ENCODE assay signal across 37 cellular contexts in the genomic region with DNA sequence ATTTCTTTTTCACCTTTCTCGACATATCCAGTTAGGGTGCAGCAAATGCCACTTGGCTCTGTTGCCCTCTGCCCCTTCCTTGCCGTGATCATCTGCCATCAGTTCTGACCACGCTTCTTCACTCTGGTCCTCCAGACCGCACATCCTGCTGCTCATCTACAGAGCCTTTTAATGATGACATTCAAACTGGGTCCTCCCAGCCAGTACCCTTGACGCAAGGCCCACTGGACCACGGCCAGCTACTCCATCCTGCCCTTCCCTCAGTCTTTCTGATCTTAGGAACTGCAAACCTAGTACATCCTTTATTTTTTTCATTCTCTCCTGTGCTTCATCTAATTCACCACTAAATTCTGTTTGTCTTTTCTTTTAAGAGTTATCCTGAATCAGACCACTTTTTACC.
"Had no signal": no experiment of that assay in that cellular context is flagged by ENCODE, and none has a peak within 500 bp of the region (broad histone marks: within the 10 kb centered on the region; RNA-seq: fewer than 3 reads in every experiment).

No MANE protein-coding gene starts in this region.

- H3K9me3 ChIP-seq: adrenal gland, breast epithelium, esophagus muscularis mucosa, gastrocnemius medialis, heart left ventricle had no signal

- H3K27me3 Mint-ChIP-seq: activated CD4-positive, alpha-beta memory T cell treated with anti-CD3 and anti-CD28 coated beads for 36 hours; activated CD4-positive, alpha-beta T cell treated with anti-CD3 and anti-CD28 coated beads for 36 hours; activated CD4-positive, alpha-beta T cell treated with anti-CD3 and anti-CD28 coated beads, Interleukin-2, amount 10 ng/mL, durations not matched to agents 24 days and 14 days; activated CD8-positive, alpha-beta memory T cell treated with anti-CD3 and anti-CD28 coated beads, Interleukin-2, amount 10 ng/mL, durations not matched to agents 7 days and 5 days; activated naive CD4-positive, alpha-beta T cell treated with anti-CD3 and anti-CD28 coated beads, Interleukin-2, amount 50 U/mL, for 24 hours; activated naive CD8-positive, alpha-beta T cell treated with anti-CD3 and anti-CD28 coated beads for 36 hours; effector memory CD8-positive, alpha-beta T cell; T-helper 17 cell had no signal

- H3K4me3 ChIP-seq: adrenal gland, breast epithelium, cardiac muscle cell, esophagus muscularis mucosa, gastrocnemius medialis, heart left ventricle had no signal

- H3K27ac ChIP-seq: adrenal gland, breast epithelium, cardiac muscle cell, esophagus muscularis mucosa, foreskin keratinocyte, gastrocnemius medialis, heart left ventricle had no signal

- H3K4me1 Mint-ChIP-seq: activated CD4-positive, alpha-beta T cell treated with anti-CD3 and anti-CD28 coated beads for 36 hours; activated CD4-positive, alpha-beta T cell treated with anti-CD3 and anti-CD28 coated beads, Interleukin-2, amount 10 ng/mL, durations not matched to agents 24 days and 14 days; activated CD8-positive, alpha-beta memory T cell treated with anti-CD3 and anti-CD28 coated beads, Interleukin-2, amount 10 ng/mL, durations not matched to agents 7 days and 5 days; activated naive CD4-positive, alpha-beta T cell treated with anti-CD3 and anti-CD28 coated beads, Interleukin-2, amount 50 U/mL, for 24 hours; activated naive CD8-positive, alpha-beta T cell treated with anti-CD3 and anti-CD28 coated beads for 36 hours; activated naive CD8-positive, alpha-beta T cell treated with anti-CD3 and anti-CD28 coated beads, Interleukin-2, amount 50 U/mL, for 24 hours; T-helper 17 cell had no signal

- DNase-seq: activated CD4-positive, alpha-beta memory T cell treated with anti-CD3 and anti-CD28 coated beads for 36 hours; activated CD4-positive, alpha-beta T cell treated with anti-CD3 and anti-CD28 coated beads for 36 hours; activated CD4-positive, alpha-beta T cell treated with anti-CD3 and anti-CD28 coated beads, Interleukin-2, amount 10 ng/mL, durations not matched to agents 24 days and 14 days; activated CD4-positive, CD25-positive, alpha-beta regulatory T cell; activated CD4-positive, CD25-positive, alpha-beta regulatory T cell treated with anti-CD3 and anti-CD28 coated beads, Interleukin-2, amount 50 U/mL, for 72 hours; activated CD8-positive, alpha-beta memory T cell treated with anti-CD3 and anti-CD28 coated beads, Interleukin-2, amount 10 ng/mL, durations not matched to agents 7 days and 5 days; activated CD8-positive, alpha-beta memory T cell treated with anti-CD3 and anti-CD28 coated beads, Interleukin-2, amount 50 U/mL, for 4 hours; activated CD8-positive, alpha-beta T cell treated with anti-CD3 and anti-CD28 coated beads, Interleukin-2, amount 10 ng/mL, durations not matched to agents 7 days and 5 days; activated effector memory CD4-positive, alpha-beta T cell treated with anti-CD3 and anti-CD28 coated beads, Interleukin-2, amount 50 U/mL, for 16 hours; activated naive CD4-positive, alpha-beta T cell treated with anti-CD3 and anti-CD28 coated beads for 36 hours; activated naive CD8-positive, alpha-beta T cell treated with anti-CD3 and anti-CD28 coated beads for 36 hours; activated naive CD8-positive, alpha-beta T cell treated with anti-CD3 and anti-CD28 coated beads, Interleukin-2, amount 50 U/mL, for 24 hours; activated T-cell treated with anti-CD3 and anti-CD28 coated beads, Interleukin-2, amount 50 U/mL, for 1 hour; activated T-cell treated with anti-CD3 and anti-CD28 coated beads, Interleukin-2, amount 50 U/mL, for 48 hours; adrenal gland; amygdala; aorta; central memory CD4-positive, alpha-beta T cell; cortex of kidney; dermis blood vessel endothelial cell; effector CD4-positive, alpha-beta T cell; effector memory CD8-positive, alpha-beta T cell; erythroblast; foreskin keratinocyte; gastrocnemius medialis; glutamatergic neuron; heart left ventricle; T-helper 17 cell; T1000 had no signal

- H3K9me3 Mint-ChIP-seq: activated CD4-positive, alpha-beta memory T cell treated with anti-CD3 and anti-CD28 coated beads for 36 hours; activated CD4-positive, alpha-beta T cell treated with anti-CD3 and anti-CD28 coated beads, Interleukin-2, amount 10 ng/mL, durations not matched to agents 24 days and 14 days; activated naive CD4-positive, alpha-beta T cell treated with anti-CD3 and anti-CD28 coated beads for 36 hours; activated naive CD8-positive, alpha-beta T cell treated with anti-CD3 and anti-CD28 coated beads for 36 hours; activated T-helper 1 cell treated with anti-CD3 and anti-CD28 coated beads, Interleukin-12 subunit alpha, Interleukin-12 subunit beta, Interleukin-2, Interleukin-4 antibody, amounts not matched to agents 30 ng/mL and 10 ng/mL and 1 ng/mL, durations not matched to agents 14 hours and 24 hours and 36 hours; activated T-helper 2 cell treated with anti-CD3 and anti-CD28 coated beads, Interferon-gamma antibody, Interleukin-2, Interleukin-4, amounts not matched to agents 10 μg/mL and 5 μg/mL and 100 μg/mL, durations not matched to agents 14 hours and 24 hours and 36 hours; T-helper 2 cell treated with Interferon-gamma antibody and Interleukin-4, amounts not matched to agents 5 μg/mL and 100 μg/mL, for 36 hours had no signal

- ATAC-seq: activated CD4-positive, alpha-beta T cell treated with anti-CD3 and anti-CD28 coated beads for 36 hours; activated CD8-positive, alpha-beta memory T cell treated with anti-CD3 and anti-CD28 coated beads, Interleukin-2, amount 10 ng/mL, durations not matched to agents 7 days and 5 days; activated CD8-positive, alpha-beta T cell treated with anti-CD3 and anti-CD28 coated beads, Interleukin-2, amount 10 ng/mL, durations not matched to agents 7 days and 5 days; activated naive CD8-positive, alpha-beta T cell treated with anti-CD3 and anti-CD28 coated beads, Interleukin-2, amount 50 U/mL, for 24 hours; effector memory CD8-positive, alpha-beta T cell; foreskin keratinocyte; gastrocnemius medialis; heart left ventricle; T-helper 17 cell had no signal

- H3K4me3 Mint-ChIP-seq: activated CD4-positive, alpha-beta memory T cell treated with anti-CD3 and anti-CD28 coated beads for 36 hours; activated CD4-positive, alpha-beta T cell treated with anti-CD3 and anti-CD28 coated beads for 36 hours; activated CD4-positive, alpha-beta T cell treated with anti-CD3 and anti-CD28 coated beads, Interleukin-2, amount 10 ng/mL, durations not matched to agents 24 days and 14 days; activated CD8-positive, alpha-beta memory T cell treated with anti-CD3 and anti-CD28 coated beads, Interleukin-2, amount 10 ng/mL, durations not matched to agents 7 days and 5 days; activated CD8-positive, alpha-beta T cell treated with anti-CD3 and anti-CD28 coated beads, Interleukin-2, amount 10 ng/mL, durations not matched to agents 7 days and 5 days; activated naive CD4-positive, alpha-beta T cell treated with anti-CD3 and anti-CD28 coated beads for 36 hours; activated naive CD4-positive, alpha-beta T cell treated with anti-CD3 and anti-CD28 coated beads, Interleukin-2, amount 50 U/mL, for 24 hours; activated naive CD8-positive, alpha-beta T cell treated with anti-CD3 and anti-CD28 coated beads for 36 hours; activated naive CD8-positive, alpha-beta T cell treated with anti-CD3 and anti-CD28 coated beads, Interleukin-2, amount 50 U/mL, for 24 hours; activated T-helper 1 cell treated with anti-CD3 and anti-CD28 coated beads, Interleukin-12 subunit alpha, Interleukin-12 subunit beta, Interleukin-2, Interleukin-4 antibody, amounts not matched to agents 30 ng/mL and 10 ng/mL and 1 ng/mL, durations not matched to agents 14 hours and 24 hours and 36 hours; brain; effector memory CD8-positive, alpha-beta T cell; T-helper 17 cell; T-helper 2 cell treated with Interferon-gamma antibody and Interleukin-4, amounts not matched to agents 5 μg/mL and 100 μg/mL, for 36 hours had no signal

- H3K27ac Mint-ChIP-seq: activated CD4-positive, alpha-beta memory T cell treated with anti-CD3 and anti-CD28 coated beads for 36 hours; activated CD4-positive, alpha-beta T cell treated with anti-CD3 and anti-CD28 coated beads for 36 hours; activated CD4-positive, alpha-beta T cell treated with anti-CD3 and anti-CD28 coated beads, Interleukin-2, amount 10 ng/mL, durations not matched to agents 24 days and 14 days; activated CD8-positive, alpha-beta memory T cell treated with anti-CD3 and anti-CD28 coated beads, Interleukin-2, amount 10 ng/mL, durations not matched to agents 7 days and 5 days; activated CD8-positive, alpha-beta T cell treated with anti-CD3 and anti-CD28 coated beads, Interleukin-2, amount 10 ng/mL, durations not matched to agents 7 days and 5 days; activated naive CD4-positive, alpha-beta T cell treated with anti-CD3 and anti-CD28 coated beads for 36 hours; activated naive CD4-positive, alpha-beta T cell treated with anti-CD3 and anti-CD28 coated beads, Interleukin-2, amount 50 U/mL, for 24 hours; activated naive CD8-positive, alpha-beta T cell treated with anti-CD3 and anti-CD28 coated beads for 36 hours; activated naive CD8-positive, alpha-beta T cell treated with anti-CD3 and anti-CD28 coated beads, Interleukin-2, amount 50 U/mL, for 24 hours; activated T-helper 1 cell treated with anti-CD3 and anti-CD28 coated beads, Interleukin-12 subunit alpha, Interleukin-12 subunit beta, Interleukin-2, Interleukin-4 antibody, amounts not matched to agents 30 ng/mL and 10 ng/mL and 1 ng/mL, durations not matched to agents 14 hours and 24 hours and 36 hours; activated T-helper 2 cell treated with anti-CD3 and anti-CD28 coated beads, Interferon-gamma antibody, Interleukin-2, Interleukin-4, amounts not matched to agents 10 μg/mL and 5 μg/mL and 100 μg/mL, durations not matched to agents 14 hours and 24 hours and 36 hours; brain; effector memory CD8-positive, alpha-beta T cell; T-helper 17 cell; T-helper 2 cell treated with Interferon-gamma antibody and Interleukin-4, amounts not matched to agents 5 μg/mL and 100 μg/mL, for 36 hours had no signal

- H3K36me3 Mint-ChIP-seq: activated CD4-positive, alpha-beta memory T cell treated with anti-CD3 and anti-CD28 coated beads for 36 hours; activated CD8-positive, alpha-beta memory T cell treated with anti-CD3 and anti-CD28 coated beads, Interleukin-2, amount 10 ng/mL, durations not matched to agents 7 days and 5 days; activated naive CD4-positive, alpha-beta T cell treated with anti-CD3 and anti-CD28 coated beads, Interleukin-2, amount 50 U/mL, for 24 hours; activated naive CD8-positive, alpha-beta T cell treated with anti-CD3 and anti-CD28 coated beads for 36 hours had no signal

- H3K4me1 ChIP-seq: adrenal gland, breast epithelium, gastrocnemius medialis had no signal

- H3K27me3 ChIP-seq: adrenal gland, breast epithelium, esophagus muscularis mucosa, foreskin keratinocyte, gastrocnemius medialis had no signal
